Comparison of ENCODE assay signal across 27 cellular contexts in genomic region chr1:74578101-74578500, GRCh38.
"Had no signal": no experiment of that assay in that cellular context is flagged by ENCODE, and none has a peak within 500 bp of the region (broad histone marks: within the 10 kb centered on the region; RNA-seq: fewer than 3 reads in every experiment).

No MANE protein-coding gene starts in this region.

- ATAC-seq: effector memory CD8-positive, alpha-beta T cell; esophagus mucosa; foreskin keratinocyte; gastrocnemius medialis; gastroesophageal sphincter; heart left ventricle; heart right ventricle had no signal

- H3K27ac Mint-ChIP-seq: dendritic cell treated with granulocyte-macrophage colony-stimulating factor and Interleukin-4, amounts not matched to agents 40 ng/mL and 50 ng/mL, for 4 days; effector memory CD8-positive, alpha-beta T cell; endodermal cell had no signal

- H3K4me1 ChIP-seq: colonic mucosa, esophagus muscularis mucosa, esophagus squamous epithelium, foreskin keratinocyte, gastrocnemius medialis, gastroesophageal sphincter, heart left ventricle, heart right ventricle had no signal

- H3K27ac ChIP-seq: colonic mucosa, coronary artery, dorsolateral prefrontal cortex, epithelial cell of prostate, esophagus muscularis mucosa, esophagus squamous epithelium, foreskin keratinocyte, gastrocnemius medialis, gastroesophageal sphincter, heart left ventricle, heart right ventricle had no signal

- FAIRE-seq: endometrium, endothelial cell of umbilical vein had no signal

- H3K27me3 Mint-ChIP-seq: dendritic cell treated with granulocyte-macrophage colony-stimulating factor and Interleukin-4, amounts not matched to agents 40 ng/mL and 50 ng/mL, for 4 days; effector memory CD8-positive, alpha-beta T cell had no signal

- H3K4me1 Mint-ChIP-seq: endodermal cell had no signal

- H3K9me3 ChIP-seq: colonic mucosa, esophagus muscularis mucosa, esophagus squamous epithelium, gastrocnemius medialis, gastroesophageal sphincter, heart left ventricle, heart right ventricle had no signal

- H3K4me3 Mint-ChIP-seq: dendritic cell treated with granulocyte-macrophage colony-stimulating factor and Interleukin-4, amounts not matched to agents 40 ng/mL and 50 ng/mL, for 4 days; effector memory CD8-positive, alpha-beta T cell; endodermal cell had no signal

- H3K9me3 Mint-ChIP-seq: effector memory CD8-positive, alpha-beta T cell; endodermal cell had no signal

- H3K4me3 ChIP-seq: colonic mucosa, coronary artery, dorsolateral prefrontal cortex, esophagus muscularis mucosa, esophagus squamous epithelium, gastrocnemius medialis, gastroesophageal sphincter, heart left ventricle, heart right ventricle had no signal

- H3K36me3 ChIP-seq: colonic mucosa, esophagus muscularis mucosa, esophagus squamous epithelium, gastrocnemius medialis, gastroesophageal sphincter, heart left ventricle, heart right ventricle had no signal

- H3K27me3 ChIP-seq: colonic mucosa, esophagus muscularis mucosa, esophagus squamous epithelium, foreskin keratinocyte, gastrocnemius medialis had no signal

- DNase-seq: colonic mucosa; cortex of kidney; dermis blood vessel endothelial cell; dorsolateral prefrontal cortex; effector CD4-positive, alpha-beta T cell; effector CD8-positive, alpha-beta T cell; effector memory CD4-positive, alpha-beta T cell; effector memory CD8-positive, alpha-beta T cell; endodermal cell; erythroblast; esophagus squamous epithelium; foreskin fibroblast; foreskin keratinocyte; foreskin melanocyte; gastrocnemius medialis; glutamatergic neuron; head of caudate nucleus; heart left ventricle; heart right ventricle had no signal
